ENCODE assay signal across 8 cellular contexts in genomic region chr1:111755321-111756123, GRCh38. TPM values are rescaled to one million over a fixed set of nuclear protein-coding genes. Genes with fewer than 3 reads are reported as not detected.
DNase-seq lines count a peak whose midpoint lies in the region; ATAC-seq and TF ChIP-seq lines count a peak whose summit lies in the region.

Gene DDX20 (plus strand): TSS chr1:111755901. CDS start chr1:111755925, 24 bp downstream.

- H3K27me3 ChIP-seq in OCI-LY1 (ENCODE audit: insufficient read depth, low read length) (no peaks in the 10 kb centered on the region), mononuclear cell (ENCODE audit: insufficient read depth, low read length) (no peaks in the 10 kb centered on the region)

- H3K27me3 Mint-ChIP-seq in endothelial cell (ENCODE audit: unreplicated experiment): peaks cover 5% of the 10 kb centered on the region

- H3K4me2 ChIP-seq in OCI-LY1 (ENCODE audit: low read length): peak within 1 kb of the TSS; percentile 94

- peak within 1 kb of the TSS; percentile 95 for H3K4me3 Mint-ChIP-seq in endothelial cell (ENCODE audit: unreplicated experiment)

- 0 out of 2 replicates have a peak within 1 kb of the TSS, but pooled peaks have one; percentile 51 for H2AFZ ChIP-seq in OCI-LY1 (ENCODE audit: low read length)

- peak; percentile 91 for DNase-seq in DMS 273 treated with DMSO at 0.1 percent for 48 hours (lab: John Stamatoyannopoulos, UW)
- peak; percentile 82 for DNase-seq in HuH-7 (ENCODE audit: low spot score)
- peak; percentile 94 for DNase-seq in activated CD8-positive, alpha-beta memory T cell treated with anti-CD3 and anti-CD28 coated beads, Interleukin-2, amount 50 U/mL, for 48 hours
- peak; percentile 92 for DNase-seq in endothelial cell (ENCODE audit: low spot score)
- DNase-seq in stimulated activated CD8-positive, alpha-beta memory T cell treated with anti-CD3 and anti-CD28 coated beads, Interleukin-4, amount 100 ng/mL, for 1 hour (ENCODE audit: low read depth in 2 of 2, low spot score in 1 of 2): peak; percentile 81 to 91

- no peaks in the 10 kb centered on the region for H3K9me2 ChIP-seq in OCI-LY1 (ENCODE audit: low read depth, low read length)

- no peaks in the 10 kb centered on the region for H3K9me3 ChIP-seq in OCI-LY1 (ENCODE audit: low read length)
- no peaks in the 10 kb centered on the region for H3K9me3 ChIP-seq in mononuclear cell (ENCODE audit: low read depth, low read length)

- H3K4me1 Mint-ChIP-seq in endothelial cell (ENCODE audit: unreplicated experiment): peaks cover 23% of the 10 kb centered on the region

- H3K36me3 ChIP-seq in OCI-LY1 (ENCODE audit: insufficient read depth, low read length): peaks cover 33% of the 10 kb centered on the region

- H4K20me1 ChIP-seq in OCI-LY1 (ENCODE audit: insufficient read depth, low read length): no peaks in the 10 kb centered on the region

- H3K4me1 ChIP-seq in OCI-LY1 (ENCODE audit: insufficient read depth, low read length, severe bottlenecking): peaks cover 27% of the 10 kb centered on the region
- H3K4me1 ChIP-seq in mononuclear cell (ENCODE audit: insufficient read depth, low read length): peaks cover 26% of the 10 kb centered on the region

- peak within 1 kb of the TSS; percentile 67 for H3K27ac ChIP-seq in OCI-LY1 (ENCODE audit: low read depth, low read length, poor library complexity, severe bottlenecking)

- peak; percentile 99 for TF ChIP-seq CTCF in OCI-LY1 (IDR thresholded peaks at IDR 0.05; ENCODE audit: low read length)
- peak; percentile 67 for TF ChIP-seq CTCF in endothelial cell (IDR thresholded peaks at IDR 0.05; ENCODE audit: unreplicated experiment)

- peak within 1 kb of the TSS; percentile 98 for H3K27ac Mint-ChIP-seq in endothelial cell (ENCODE audit: unreplicated experiment)

- H3K4me3 ChIP-seq in OCI-LY1 (ENCODE audit: low read depth, low read length, poor library complexity, severe bottlenecking): peak within 1 kb of the TSS; percentile 78
- H3K4me3 ChIP-seq in mononuclear cell (ENCODE audit: low read length): peak within 1 kb of the TSS; percentile 75

- H3K79me2 ChIP-seq in OCI-LY1 (ENCODE audit: insufficient read depth, low read length): peaks cover 15% of the 10 kb centered on the region

- H3K9me3 Mint-ChIP-seq in endothelial cell (ENCODE audit: unreplicated experiment): peaks cover 5% of the 10 kb centered on the region

- peaks cover 4% of the 10 kb centered on the region for H3K36me3 Mint-ChIP-seq in endothelial cell (ENCODE audit: low read depth, unreplicated experiment)

- H3F3A ChIP-seq in OCI-LY1 (ENCODE audit: insufficient read depth, low read length): no peaks in the 10 kb centered on the region

- peak within 1 kb of the TSS; percentile 94 for H3K9ac ChIP-seq in OCI-LY1 (ENCODE audit: low read length)

- peak; percentile 87 for ATAC-seq in GM21515 (IDR thresholded peaks at IDR 0.05; ENCODE audit: unreplicated experiment)

RNA-seq across cellular contexts. Expression of gene DDX20, which starts in this region (rescaled TPM):
- total RNA-seq in endothelial cell (ENCODE audit: unreplicated experiment) (18.8 TPM), mononuclear cell (30.0 TPM)

Comparison
In these comparisons a context has a peak if more than half of its experiments do, and no peak if none do; other contexts are left out.
1. Peak in every context shown above with its lines: DNase-seq, ATAC-seq, H3K4me3 ChIP-seq and H3K27ac ChIP-seq.